24 cellular contexts compared by ENCODE assay signal in the genomic region with DNA sequence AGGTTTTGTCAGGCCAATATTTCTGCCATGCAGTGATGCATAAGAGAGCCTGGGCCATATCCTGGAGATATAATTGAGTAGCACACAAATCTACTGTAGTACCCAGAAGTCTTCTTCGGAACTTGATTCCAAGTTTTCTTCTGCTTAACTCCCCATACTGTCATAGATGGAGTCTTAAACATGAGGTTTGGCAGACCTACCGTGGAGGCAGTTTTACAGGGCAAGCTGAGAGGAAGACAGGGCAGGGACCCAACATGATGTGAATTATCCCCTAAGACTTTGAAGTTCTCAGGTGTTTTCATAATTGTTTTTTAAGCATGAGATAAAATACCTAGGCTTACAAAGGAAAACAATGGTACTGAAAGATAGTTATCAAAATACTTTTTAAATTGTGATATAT.
"Had no signal": no experiment of that assay in that cellular context is flagged by ENCODE, and none has a peak within 500 bp of the region (broad histone marks: within the 10 kb centered on the region; RNA-seq: fewer than 3 reads in every experiment).

No MANE protein-coding gene starts in this region.

- H3K9me3 Mint-ChIP-seq: dendritic cell treated with granulocyte-macrophage colony-stimulating factor and Interleukin-4, amounts not matched to agents 40 ng/mL and 50 ng/mL, for 4 days; effector memory CD8-positive, alpha-beta T cell had no signal

- H3K36me3 ChIP-seq: colonic mucosa, esophagus muscularis mucosa, esophagus squamous epithelium, gastrocnemius medialis, gastroesophageal sphincter, heart left ventricle, heart right ventricle had no signal

- H3K27ac Mint-ChIP-seq: dendritic cell treated with granulocyte-macrophage colony-stimulating factor and Interleukin-4, amounts not matched to agents 40 ng/mL and 50 ng/mL, for 4 days; effector memory CD8-positive, alpha-beta T cell; endodermal cell had no signal

- H3K4me3 ChIP-seq: colonic mucosa, coronary artery, dorsolateral prefrontal cortex, esophagus muscularis mucosa, esophagus squamous epithelium, gastrocnemius medialis, gastroesophageal sphincter, heart left ventricle, heart right ventricle had no signal

- H3K27me3 ChIP-seq: colonic mucosa, esophagus muscularis mucosa, esophagus squamous epithelium, foreskin keratinocyte, gastrocnemius medialis, gastroesophageal sphincter had no signal

- H3K4me3 Mint-ChIP-seq: dendritic cell treated with granulocyte-macrophage colony-stimulating factor and Interleukin-4, amounts not matched to agents 40 ng/mL and 50 ng/mL, for 4 days; effector memory CD8-positive, alpha-beta T cell; endodermal cell had no signal

- DNase-seq: colonic mucosa; cortex of kidney; dermis blood vessel endothelial cell; dorsolateral prefrontal cortex; effector CD4-positive, alpha-beta T cell; effector CD8-positive, alpha-beta T cell; effector memory CD4-positive, alpha-beta T cell; effector memory CD8-positive, alpha-beta T cell; endodermal cell; erythroblast; esophagus squamous epithelium; foreskin fibroblast; foreskin keratinocyte; foreskin melanocyte; gastrocnemius medialis; glutamatergic neuron; head of caudate nucleus; heart left ventricle; heart right ventricle had no signal

- H3K27ac ChIP-seq: colonic mucosa, coronary artery, dorsolateral prefrontal cortex, epithelial cell of prostate, esophagus muscularis mucosa, esophagus squamous epithelium, foreskin keratinocyte, gastrocnemius medialis, gastroesophageal sphincter, heart left ventricle, heart right ventricle had no signal

- H3K9me3 ChIP-seq: colonic mucosa, esophagus muscularis mucosa, esophagus squamous epithelium, gastrocnemius medialis, gastroesophageal sphincter, heart left ventricle, heart right ventricle had no signal

- H3K4me1 ChIP-seq: colonic mucosa, esophagus muscularis mucosa, esophagus squamous epithelium, gastrocnemius medialis, gastroesophageal sphincter, heart left ventricle, heart right ventricle had no signal
